In genomic region chr12:47744778-47745436, GRCh38 we compare ENCODE assay signal across 19 cellular contexts. TPM values are rescaled to one million over a fixed set of nuclear protein-coding genes. Genes with fewer than 3 reads are reported as not detected.
"Had no signal": no experiment of that assay in that cellular context is flagged by ENCODE, and none has a peak within 500 bp of the region (broad histone marks: within the 10 kb centered on the region; RNA-seq: fewer than 3 reads in every experiment).

No MANE protein-coding gene starts in this region.

- H3K4me3 ChIP-seq: breast epithelium, lung, pancreas had no signal

- DNase-seq: activated CD4-positive, alpha-beta T cell treated with anti-CD3 and anti-CD28 coated beads, Interleukin-2, amount 50 U/mL, for 1 hour; activated CD4-positive, CD25-positive, alpha-beta regulatory T cell treated with anti-CD3 and anti-CD28 coated beads, Interleukin-2, amount 50 U/mL, for 72 hours; activated naive CD4-positive, alpha-beta T cell treated with anti-CD3 and anti-CD28 coated beads for 36 hours; activated naive CD8-positive, alpha-beta T cell treated with anti-CD3 and anti-CD28 coated beads, Interleukin-2, amount 50 U/mL, for 24 hours; aorta; midbrain; stimulated activated CD4-positive, alpha-beta T cell treated with anti-CD3 and anti-CD28 coated beads, Interleukin-4, amount 100 ng/mL, for 24 hours had no signal

- H3K9me3 ChIP-seq: breast epithelium, pancreas had no signal

- FAIRE-seq: islet of Langerhans, pancreas had no signal

- H3K4me3 Mint-ChIP-seq: activated naive CD4-positive, alpha-beta T cell treated with anti-CD3 and anti-CD28 coated beads for 36 hours; activated naive CD8-positive, alpha-beta T cell treated with anti-CD3 and anti-CD28 coated beads, Interleukin-2, amount 50 U/mL, for 24 hours; activated T-cell treated with anti-CD3 and anti-CD28 coated beads, Interleukin-2, amount 50 U/mL, for 4 hours; dendritic cell treated with granulocyte-macrophage colony-stimulating factor and Interleukin-4, amounts not matched to agents 40 ng/mL and 50 ng/mL, for 4 days; stimulated activated effector memory CD8-positive, alpha-beta T cell treated with anti-CD3 and anti-CD28 coated beads, Interleukin-12 subunit alpha, Interleukin-12 subunit beta, amount 100 ng/mL, for 72 hours had no signal

- ATAC-seq: activated naive CD8-positive, alpha-beta T cell treated with anti-CD3 and anti-CD28 coated beads, Interleukin-2, amount 50 U/mL, for 24 hours; activated T-cell treated with anti-CD3 and anti-CD28 coated beads, Interleukin-2, amount 50 U/mL, for 4 hours; sciatic nerve; stimulated activated effector memory CD8-positive, alpha-beta T cell treated with anti-CD3 and anti-CD28 coated beads, Interleukin-12 subunit alpha, Interleukin-12 subunit beta, amount 100 ng/mL, for 72 hours had no signal

- H3K27ac Mint-ChIP-seq: activated naive CD4-positive, alpha-beta T cell treated with anti-CD3 and anti-CD28 coated beads for 36 hours; activated naive CD8-positive, alpha-beta T cell treated with anti-CD3 and anti-CD28 coated beads, Interleukin-2, amount 50 U/mL, for 24 hours; dendritic cell treated with granulocyte-macrophage colony-stimulating factor and Interleukin-4, amounts not matched to agents 40 ng/mL and 50 ng/mL, for 4 days; stimulated activated effector memory CD8-positive, alpha-beta T cell treated with anti-CD3 and anti-CD28 coated beads, Interleukin-12 subunit alpha, Interleukin-12 subunit beta, amount 100 ng/mL, for 72 hours had no signal

- H3K36me3 ChIP-seq: breast epithelium, pancreas had no signal

- H3K9me3 Mint-ChIP-seq: activated naive CD4-positive, alpha-beta T cell treated with anti-CD3 and anti-CD28 coated beads for 36 hours; activated naive CD8-positive, alpha-beta T cell treated with anti-CD3 and anti-CD28 coated beads, Interleukin-2, amount 50 U/mL, for 24 hours; activated T-cell treated with anti-CD3 and anti-CD28 coated beads, Interleukin-2, amount 50 U/mL, for 4 hours; dendritic cell treated with granulocyte-macrophage colony-stimulating factor and Interleukin-4, amounts not matched to agents 40 ng/mL and 50 ng/mL, for 4 days; stimulated activated effector memory CD8-positive, alpha-beta T cell treated with anti-CD3 and anti-CD28 coated beads, Interleukin-12 subunit alpha, Interleukin-12 subunit beta, amount 100 ng/mL, for 72 hours had no signal

- H3K27me3 ChIP-seq: breast epithelium, pancreas had no signal

- H3K27ac ChIP-seq: pancreas had no signal

RNA-seq across cellular contexts. Expression of gene ENDOU, which starts 19.6 kb away (rescaled TPM):
- total RNA-seq: cerebellum, fibroblast of villous mesenchyme, myocyte, urinary bladder had no signal
